Comparison of ENCODE assay signal across 1 cellular context in the genomic region with DNA sequence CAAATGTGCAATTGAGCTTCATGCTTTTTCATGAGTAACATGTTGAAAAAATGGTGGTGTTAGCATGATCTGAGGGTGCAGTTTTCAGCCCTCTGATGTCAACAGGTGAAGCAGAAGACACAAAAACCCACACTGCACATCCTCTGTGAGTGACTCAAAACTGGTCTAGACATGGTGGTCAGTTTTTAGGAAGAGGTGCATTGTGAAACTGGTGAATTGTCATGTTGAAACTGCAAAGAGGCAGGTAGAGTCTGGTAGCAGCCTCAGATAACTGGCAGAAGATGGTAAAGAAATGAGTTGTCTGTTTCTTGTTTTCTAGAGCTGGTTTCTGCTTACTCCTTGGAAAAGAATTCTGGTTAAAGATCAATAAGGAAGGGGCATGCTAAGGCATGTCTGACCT.
A peak's percentile ranks its signal among the peaks of the same experiment; 100 is the strongest.
TF ChIP-seq lines count a peak whose summit lies in the region.

No MANE protein-coding gene starts in this region.

TF ChIP-seq in GM12878, 131 proteins besides CTCF, POLR2A, EP300 and RAD21 (continued from another document):
- TF ChIP-seq, protein P1, sequence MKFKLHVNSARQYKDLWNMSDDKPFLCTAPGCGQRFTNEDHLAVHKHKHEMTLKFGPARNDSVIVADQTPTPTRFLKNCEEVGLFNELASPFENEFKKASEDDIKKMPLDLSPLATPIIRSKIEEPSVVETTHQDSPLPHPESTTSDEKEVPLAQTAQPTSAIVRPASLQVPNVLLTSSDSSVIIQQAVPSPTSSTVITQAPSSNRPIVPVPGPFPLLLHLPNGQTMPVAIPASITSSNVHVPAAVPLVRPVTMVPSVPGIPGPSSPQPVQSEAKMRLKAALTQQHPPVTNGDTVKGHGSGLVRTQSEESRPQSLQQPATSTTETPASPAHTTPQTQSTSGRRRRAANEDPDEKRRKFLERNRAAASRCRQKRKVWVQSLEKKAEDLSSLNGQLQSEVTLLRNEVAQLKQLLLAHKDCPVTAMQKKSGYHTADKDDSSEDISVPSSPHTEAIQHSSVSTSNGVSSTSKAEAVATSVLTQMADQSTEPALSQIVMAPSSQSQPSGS (IDR thresholded peaks at IDR 0.05; ENCODE audit: low read length): peak; percentile 98
- TF ChIP-seq WRNIP1 (IDR thresholded peaks at IDR 0.05; ENCODE audit: borderline replicate concordance, low read depth, low read length) (no peak), ZNF217 (IDR thresholded peaks at IDR 0.05) (peak; percentile 71; the same call in 1 of the 2 replicates), STAT3 (IDR thresholded peaks at IDR 0.05; ENCODE audit: low read depth, low read length) (0 out of 2 replicates have a peak, but pooled peaks have one; percentile 51), IKZF2 (IDR thresholded peaks at IDR 0.05) (peak; percentile 90 to 96), BRCA1 (IDR thresholded peaks at IDR 0.05; ENCODE audit: low read depth, low read length) (no peak)
